Comparison of ENCODE assay signal across 1 cellular context in genomic region chr15:92943581-92943980, GRCh38.
A peak's percentile ranks its signal among the peaks of the same experiment; 100 is the strongest.
TF ChIP-seq lines count a peak whose summit lies in the region.

No MANE protein-coding gene starts in this region.

TF ChIP-seq in A549, 52 proteins besides CTCF, POLR2A, EP300 and RAD21:
- TF ChIP-seq, protein P1, sequence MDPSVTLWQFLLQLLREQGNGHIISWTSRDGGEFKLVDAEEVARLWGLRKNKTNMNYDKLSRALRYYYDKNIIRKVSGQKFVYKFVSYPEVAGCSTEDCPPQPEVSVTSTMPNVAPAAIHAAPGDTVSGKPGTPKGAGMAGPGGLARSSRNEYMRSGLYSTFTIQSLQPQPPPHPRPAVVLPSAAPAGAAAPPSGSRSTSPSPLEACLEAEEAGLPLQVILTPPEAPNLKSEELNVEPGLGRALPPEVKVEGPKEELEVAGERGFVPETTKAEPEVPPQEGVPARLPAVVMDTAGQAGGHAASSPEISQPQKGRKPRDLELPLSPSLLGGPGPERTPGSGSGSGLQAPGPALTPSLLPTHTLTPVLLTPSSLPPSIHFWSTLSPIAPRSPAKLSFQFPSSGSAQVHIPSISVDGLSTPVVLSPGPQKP (IDR thresholded peaks at IDR 0.05; ENCODE audit: low read depth, low read length), result no peak
- TF ChIP-seq HOXB5 (CRISPR knock-in tag; IDR thresholded peaks at IDR 0.05), result no peak
- no peak for TF ChIP-seq USF2 (IDR thresholded peaks at IDR 0.05)
- TF ChIP-seq HES2 (IDR thresholded peaks at IDR 0.05), result no peak
- no peak for TF ChIP-seq REST (IDR thresholded peaks at IDR 0.05)
- no peak for TF ChIP-seq FOSL2 (IDR thresholded peaks at IDR 0.05)
- TF ChIP-seq FOSL2 (CRISPR knock-in tag; IDR thresholded peaks at IDR 0.05), result no peak
- no peak for TF ChIP-seq JUNB (IDR thresholded peaks at IDR 0.05)
- TF ChIP-seq HOXA7 (CRISPR knock-in tag; IDR thresholded peaks at IDR 0.05), result 0 out of 2 replicates have a peak, but pooled peaks have one; percentile 24
